Comparison of ENCODE assay signal across 9 cellular contexts in the genomic region with DNA sequence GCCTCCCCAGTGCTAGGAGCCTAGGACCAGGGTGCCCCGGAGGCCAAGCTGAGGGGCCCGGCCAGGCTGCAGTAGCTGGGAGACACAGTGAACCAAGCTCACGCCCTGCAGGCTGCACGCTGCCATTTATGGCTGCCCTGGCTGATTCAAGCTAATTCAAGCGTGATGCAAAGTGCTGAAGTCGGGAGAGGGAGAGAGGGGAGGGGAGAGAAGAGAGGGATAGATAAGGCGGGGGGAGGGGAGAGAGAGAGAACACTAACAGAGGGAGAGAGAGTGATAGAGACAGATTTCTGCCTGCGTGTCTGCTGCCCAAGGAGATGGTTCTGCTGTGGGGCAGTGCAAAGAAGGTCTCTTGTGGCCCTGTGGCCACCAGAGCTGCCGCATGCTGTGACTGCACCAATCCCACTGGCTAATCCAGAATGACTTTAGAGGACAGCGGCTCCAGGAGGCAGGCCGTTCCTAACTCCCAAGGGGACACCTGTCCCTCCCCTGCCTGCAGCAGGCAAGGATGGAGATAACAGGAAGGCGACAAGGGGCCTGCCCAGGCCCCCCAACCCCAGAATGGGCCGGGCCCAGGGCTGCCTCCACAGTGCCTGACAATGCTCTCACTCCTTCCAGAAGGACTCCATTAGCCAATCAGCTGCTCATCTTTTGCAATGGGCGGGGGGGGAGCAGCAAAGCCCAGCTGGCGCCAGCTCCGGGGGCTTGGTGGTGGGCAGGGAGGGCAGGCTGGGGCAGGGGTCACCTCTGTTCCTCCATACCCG. TPM values are rescaled to one million over a fixed set of nuclear protein-coding genes. Genes with fewer than 3 reads are reported as not detected.
A peak's percentile ranks its signal among the peaks of the same experiment; 100 is the strongest.
DNase-seq lines count a peak whose midpoint lies in the region.
"Had no signal": no experiment of that assay in that cellular context is flagged by ENCODE, and none has a peak within 500 bp of the region (broad histone marks: within the 10 kb centered on the region; RNA-seq: fewer than 3 reads in every experiment).

No MANE protein-coding gene starts in this region.

- DNase-seq in AG20443 (ENCODE audit: low spot score) (peak; percentile 40), NCI-H2171 treated with DMSO at 0.1 percent for 48 hours (lab: John Stamatoyannopoulos, UW) (peak; percentile 80), ecto neural progenitor cell (ENCODE audit: low spot score) (peak; percentile 77), myocyte (ENCODE audit: low read depth) (peak; percentile 72), GF-D8 (lab: John Stamatoyannopoulos, UW) (no peak), inferior parietal cortex (ENCODE audit: extremely low spot score) (no peak), C1 segment of cervical spinal cord (lab: John Stamatoyannopoulos, UW) (no peak)
- DNase-seq in stimulated activated naive CD4-positive, alpha-beta T cell (lab: John Stamatoyannopoulos, UW) = no peak
- DNase-seq: naive B cell had no signal

RNA-seq across cellular contexts. Expression of gene MXRA7, which starts 12.9 kb away (rescaled TPM):
- total RNA-seq in myocyte = 716 and 760 TPM in 2 replicates
- polyA plus RNA-seq in myocyte (2012) = 625 TPM

RNA-seq across cellular contexts. Expression of gene JMJD6, which starts 28.5 kb away (rescaled TPM):
- 22.5 and 33.8 TPM in 2 replicates for total RNA-seq in myocyte
- polyA plus RNA-seq in myocyte (2012) = 31.8 TPM

RNA-seq across cellular contexts. Expression of gene METTL23, which starts 28.8 kb away (rescaled TPM):
- 34.8 and 35.8 TPM in 2 replicates for total RNA-seq in myocyte
- polyA plus RNA-seq in myocyte (2012) = 40.8 TPM

RNA-seq across cellular contexts. Expression of gene SRSF2, which starts 39.2 kb away (rescaled TPM):
- 154 and 180 TPM in 2 replicates for total RNA-seq in myocyte
- 124 TPM for polyA plus RNA-seq in myocyte (2012)

RNA-seq across cellular contexts. Expression of gene MFSD11, which starts 40.0 kb away (rescaled TPM):
- total RNA-seq in myocyte = 44.1 and 47.2 TPM in 2 replicates
- 32.8 TPM for polyA plus RNA-seq in myocyte (2012)

Comparison
In these comparisons a context has a peak if more than half of its experiments do, and no peak if none do; other contexts are left out.
1. DNase-seq: peak in AG20443 (single experiment), NCI-H2171 treated with DMSO at 0.1 percent for 48 hours (single experiment), ecto neural progenitor cell (single experiment) and myocyte (single experiment); none in GF-D8 (single experiment), stimulated activated naive CD4-positive, alpha-beta T cell (0 of 6), inferior parietal cortex (single experiment) and C1 segment of cervical spinal cord (0 of 14).